In the genomic region with DNA sequence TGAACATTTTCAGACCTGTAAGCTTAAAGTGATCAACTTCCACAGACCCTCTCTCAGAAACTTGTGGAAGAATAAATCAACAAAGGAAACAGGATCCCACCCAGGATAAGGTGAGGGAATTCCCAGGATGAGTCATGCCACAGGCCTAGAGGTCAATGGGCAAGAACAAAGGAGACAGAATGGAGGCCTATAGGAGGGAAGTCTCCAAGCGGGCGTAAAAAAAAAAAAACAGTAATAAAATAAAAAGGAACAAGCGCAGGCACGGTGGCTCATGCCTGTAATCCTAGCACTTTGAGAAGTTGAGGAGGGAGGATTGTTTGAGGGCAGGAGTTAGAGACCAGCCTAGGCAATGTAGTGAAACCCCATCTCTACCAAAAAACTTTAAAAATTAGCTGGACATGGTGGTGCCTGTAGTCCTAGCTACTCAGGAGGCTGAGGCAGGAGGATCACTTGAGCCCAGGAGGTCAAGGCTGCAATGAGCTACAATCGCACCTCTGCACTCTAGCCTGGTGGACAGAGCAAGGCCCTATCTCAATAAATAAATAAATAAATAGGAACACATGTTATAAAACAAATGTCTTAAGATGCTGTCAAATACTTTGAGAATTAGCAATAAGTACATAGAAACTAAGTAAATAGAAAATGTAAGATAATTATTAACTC, we compare ENCODE assay signal across 21 cellular contexts. TPM values are rescaled to one million over a fixed set of nuclear protein-coding genes. Genes with fewer than 3 reads are reported as not detected.
DNase-seq lines count a peak whose midpoint lies in the region; ATAC-seq and TF ChIP-seq lines count a peak whose summit lies in the region.
"Had no signal": no experiment of that assay in that cellular context is flagged by ENCODE, and none has a peak within 500 bp of the region (broad histone marks: within the 10 kb centered on the region; RNA-seq: fewer than 3 reads in every experiment).

No MANE protein-coding gene starts in this region.

- H3K27me3 ChIP-seq in breast epithelium, result no peaks in the 10 kb centered on the region
- H3K27me3 ChIP-seq: heart right ventricle, tibial artery had no signal

- no peak overlapping the region for H3K27ac Mint-ChIP-seq in MCF 10A (ENCODE audit: low read depth, unreplicated experiment)
- no peak overlapping the region for H3K27ac Mint-ChIP-seq in activated CD4-positive, alpha-beta memory T cell treated with anti-CD3 and anti-CD28 coated beads for 36 hours
- H3K27ac Mint-ChIP-seq: activated naive CD8-positive, alpha-beta T cell had no signal

- POLR2A ChIA-PET in MCF 10A (lab: Yijun Ruan, JAX), result no interaction called here
- POLR2A ChIA-PET in activated CD4-positive, alpha-beta memory T cell treated with anti-CD3 and anti-CD28 coated beads for 36 hours (lab: Charles Lee), result no interaction called here

- no peak overlapping the region for H3K4me3 Mint-ChIP-seq in MCF 10A (ENCODE audit: unreplicated experiment)
- H3K4me3 Mint-ChIP-seq in activated CD4-positive, alpha-beta memory T cell treated with anti-CD3 and anti-CD28 coated beads for 36 hours, result no peak overlapping the region
- H3K4me3 Mint-ChIP-seq: activated naive CD8-positive, alpha-beta T cell; CD4-positive, alpha-beta memory T cell; naive thymus-derived CD4-positive, alpha-beta T cell had no signal

- no peaks in the 10 kb centered on the region for H3K4me1 Mint-ChIP-seq in MCF 10A (ENCODE audit: insufficient read depth, unreplicated experiment)
- H3K4me1 Mint-ChIP-seq in activated CD4-positive, alpha-beta memory T cell treated with anti-CD3 and anti-CD28 coated beads for 36 hours (ENCODE audit: low read depth), result no peaks in the 10 kb centered on the region
- H3K4me1 Mint-ChIP-seq: CD4-positive, alpha-beta memory T cell; naive thymus-derived CD4-positive, alpha-beta T cell had no signal

- DNase-seq in MCF 10A (ENCODE audit: unreplicated experiment) (peak; percentile 20), breast epithelium (ENCODE audit: low spot score in 2 of 2) (no peak), astrocyte of the hippocampus (ENCODE audit: low read depth, low spot score) (peak; percentile 44), left kidney (ENCODE audit: low read depth, low spot score) (peak; percentile 40), foreskin fibroblast (no peak)
- DNase-seq in stimulated activated CD4-positive, alpha-beta T cell treated with anti-CD3 and anti-CD28 coated beads, Interleukin-4, amount 100 ng/mL, for 24 hours, result no peak
- DNase-seq in activated CD4-positive, alpha-beta memory T cell treated with anti-CD3 and anti-CD28 coated beads for 36 hours, result no peak
- DNase-seq: activated CD4-positive, CD25-positive, alpha-beta regulatory T cell; CD4-positive, alpha-beta memory T cell; cerebellar nuclear complex; heart right ventricle; naive thymus-derived CD4-positive, alpha-beta T cell; NCI-H1436 treated with DMSO at 0.1 percent for 48 hours; OCI-M1; stimulated activated CD4-positive, alpha-beta T cell treated with anti-CD3 and anti-CD28 coated beads, Interleukin-1b, Interleukin-23, amount 100 ng/mL, for 48 hours; stimulated activated CD8-positive, alpha-beta memory T cell treated with anti-CD3 and anti-CD28 coated beads, Interleukin-4, amount 100 ng/mL, for 48 hours; T-helper 1 cell; tibial artery had no signal

- no peaks in the 10 kb centered on the region for H3K36me3 Mint-ChIP-seq in MCF 10A (ENCODE audit: insufficient read depth, unreplicated experiment)
- H3K36me3 Mint-ChIP-seq in activated CD4-positive, alpha-beta memory T cell treated with anti-CD3 and anti-CD28 coated beads for 36 hours, result no peaks in the 10 kb centered on the region
- H3K36me3 Mint-ChIP-seq: activated naive CD8-positive, alpha-beta T cell; CD4-positive, alpha-beta memory T cell had no signal

- ATAC-seq in HG03108 (IDR thresholded peaks at IDR 0.05; ENCODE audit: unreplicated experiment), result no peak
- ATAC-seq: heart right ventricle; left lobe of liver; naive thymus-derived CD4-positive, alpha-beta T cell had no signal

- peaks cover 8% of the 10 kb centered on the region for H3K27me3 Mint-ChIP-seq in MCF 10A (ENCODE audit: insufficient read depth, unreplicated experiment)
- H3K27me3 Mint-ChIP-seq in activated CD4-positive, alpha-beta memory T cell treated with anti-CD3 and anti-CD28 coated beads for 36 hours, result peaks cover 10% of the 10 kb centered on the region

- TF ChIP-seq POLR2A in breast epithelium (IDR thresholded peaks at IDR 0.05), result no peak

- H3K27ac ChIP-seq in breast epithelium, result no peak overlapping the region

- intact Hi-C loops in MCF 10A (cut with micrococcal nuclease), result no loop called here
- intact Hi-C loops in breast epithelium (cut with DNase I; ENCODE audit: low total_unique reads), result no loop called here
- intact Hi-C loops in activated CD4-positive, alpha-beta memory T cell treated with anti-CD3 and anti-CD28 coated beads for 36 hours (cut with micrococcal nuclease), result no loop called here

- no peak for TF ChIP-seq CTCF in MCF 10A (IDR thresholded peaks at IDR 0.05; ENCODE audit: unreplicated experiment)
- TF ChIP-seq CTCF in breast epithelium (IDR thresholded peaks at IDR 0.05), result no peak
- TF ChIP-seq CTCF in foreskin fibroblast (IDR thresholded peaks at IDR 0.05; ENCODE audit: low read depth, low read length), result no peak

- H3K9me3 ChIP-seq in breast epithelium, result peaks cover 0 to 4% of the 10 kb centered on the region in 2 donors

- H3K36me3 ChIP-seq in breast epithelium, result no peaks in the 10 kb centered on the region

- no TSS peak for BruUV-seq in MCF 10A (replicated peaks; lab: Mats Ljungman, UMichigan)

- peaks cover 0 to 3% of the 10 kb centered on the region in 2 donors for H3K4me1 ChIP-seq in breast epithelium

- CTCF ChIA-PET in MCF 10A (lab: Yijun Ruan, JAX), result interaction anchor here (1.4 to 1.6 kb wide), 2 partner anchors 74 to 121 kb away, joined by 3 to 4 read pairs; no protein-coding TSS in a partner anchor
- CTCF ChIA-PET in activated CD4-positive, alpha-beta memory T cell treated with anti-CD3 and anti-CD28 coated beads for 36 hours (lab: Charles Lee), result interaction anchor here (1.1 kb wide), 1 partner anchor 52 kb away, joined by 3 read pairs; no protein-coding TSS in a partner anchor

- peaks cover 7% of the 10 kb centered on the region for H3K9me3 Mint-ChIP-seq in MCF 10A (ENCODE audit: unreplicated experiment)
- H3K9me3 Mint-ChIP-seq in activated CD4-positive, alpha-beta memory T cell treated with anti-CD3 and anti-CD28 coated beads for 36 hours, result peaks cover 3% of the 10 kb centered on the region

- no peak overlapping the region for H3K4me3 ChIP-seq in breast epithelium
- no peak overlapping the region for H3K4me3 ChIP-seq in foreskin fibroblast (ENCODE audit: low read depth in 1 of 2, low read length in 2 of 2)
- H3K4me3 ChIP-seq: heart right ventricle, tibial artery had no signal

RNA-seq across cellular contexts. Expression of gene SORBS1, which starts 8.4 kb away (rescaled TPM):
- total RNA-seq in MCF 10A (2022) (0.61 and 1.0 TPM in 2 replicates), breast epithelium (100 to 1,000 TPM; 156 to 455 (median 200) TPM)
- total RNA-seq in activated CD4-positive, alpha-beta memory T cell treated with anti-CD3 and anti-CD28 coated beads for 36 hours, result 1 to 10 TPM; 1.5 to 1.8 TPM

Comparison
In these comparisons a context has a peak if more than half of its experiments do, and no peak if none do; other contexts are left out.
1. DNase-seq: peak in MCF 10A (single experiment), astrocyte of the hippocampus (single experiment) and left kidney (single experiment); none in breast epithelium (0 of 2), stimulated activated CD4-positive, alpha-beta T cell treated with anti-CD3 and anti-CD28 coated beads, Interleukin-4, amount 100 ng/mL, for 24 hours (single experiment), activated CD4-positive, alpha-beta memory T cell treated with anti-CD3 and anti-CD28 coated beads for 36 hours (single experiment) and foreskin fibroblast (0 of 2).
2. RNA of gene SORBS1, which starts 8.4 kb away (total RNA-seq): 156 to 455 TPM in breast epithelium; 1.5 to 1.8 TPM in activated CD4-positive, alpha-beta memory T cell treated with anti-CD3 and anti-CD28 coated beads for 36 hours and 0.61 to 1.0 TPM in MCF 10A; every median in the first group is over 10 times any median in the second.